Comparison of ENCODE assay signal across 8 cellular contexts in the genomic region with DNA sequence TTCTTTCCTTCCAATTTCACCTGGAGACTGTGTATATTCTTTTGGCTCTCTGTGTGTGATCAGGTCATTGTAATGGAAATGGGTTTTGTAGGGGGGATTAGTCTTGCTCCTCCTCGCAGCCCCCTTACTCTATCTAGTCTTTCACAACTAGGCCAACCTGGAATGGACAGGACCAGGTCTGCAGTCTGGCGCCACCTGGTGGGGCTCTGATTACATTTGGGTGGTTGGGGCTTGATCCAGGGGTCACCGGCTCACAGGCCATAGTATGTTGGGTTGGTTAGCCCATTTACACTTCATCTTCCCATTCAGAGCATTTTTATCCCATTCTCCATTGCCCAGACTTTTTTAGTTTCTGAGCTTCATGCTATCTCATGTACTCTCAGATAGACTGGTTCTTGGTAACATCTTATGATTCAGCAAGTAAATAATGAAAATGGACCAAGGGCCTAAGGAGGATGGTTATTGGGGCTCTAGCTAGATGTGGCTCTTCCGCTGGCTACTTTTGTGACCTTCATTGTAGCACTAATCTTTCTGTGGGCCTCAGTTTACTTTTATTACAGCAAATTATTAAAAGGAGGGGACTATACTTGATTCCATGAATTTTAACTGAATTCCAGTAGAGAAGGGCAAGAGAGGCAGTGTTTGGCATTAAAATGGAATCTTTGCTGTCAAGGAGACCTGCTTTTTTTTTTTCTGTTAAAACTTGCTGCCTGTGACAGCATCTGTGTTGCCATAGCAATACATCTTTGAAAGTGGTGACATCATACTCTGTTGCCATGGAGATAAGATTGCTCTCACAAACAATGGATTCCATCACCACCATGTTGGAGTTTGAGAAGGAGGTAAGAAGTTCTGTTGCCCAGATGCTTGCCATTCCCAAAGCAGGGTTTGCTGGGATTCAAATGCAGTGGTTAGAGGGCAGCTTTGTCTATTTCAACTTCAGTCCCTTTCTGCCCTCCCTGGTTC.
A peak's percentile ranks its signal among the peaks of the same experiment; 100 is the strongest.
DNase-seq lines count a peak whose midpoint lies in the region; ATAC-seq and TF ChIP-seq lines count a peak whose summit lies in the region.

No MANE protein-coding gene starts in this region.

- no peak overlapping the region for H3K27ac ChIP-seq in lower lobe of right lung

- peak; percentile 81 for TF ChIP-seq CTCF in AG10803 (conservative IDR thresholded peaks at IDR 0.05; ENCODE audit: low read length)
- peak; percentile 96 for TF ChIP-seq CTCF in choroid plexus epithelial cell (conservative IDR thresholded peaks at IDR 0.05; ENCODE audit: low read depth, low read length)
- TF ChIP-seq CTCF in lower lobe of right lung (IDR thresholded peaks at IDR 0.05), result peak; percentile 74

- peaks cover 7% of the 10 kb centered on the region for H3K4me1 ChIP-seq in lower lobe of right lung

- intact Hi-C loops in lower lobe of right lung (cut with DNase I), result no loop called here

- ATAC-seq in GM19043 (IDR thresholded peaks at IDR 0.05; ENCODE audit: low read depth, unreplicated experiment) (peak; percentile 66), lower lobe of right lung (peak; percentile 71 to 72)

- H3K4me3 ChIP-seq in AG10803 (ENCODE audit: low read length) (no peak overlapping the region), MG63 (no peak overlapping the region), choroid plexus epithelial cell (ENCODE audit: low read depth, low read length) (no peak overlapping the region), lower lobe of right lung (no peak overlapping the region)

- no peaks in the 10 kb centered on the region for H3K27me3 ChIP-seq in MG63
- H3K27me3 ChIP-seq in lower lobe of right lung (ENCODE audit: low read depth), result no peaks in the 10 kb centered on the region

- H3K36me3 ChIP-seq in MG63 (no peaks in the 10 kb centered on the region), lower lobe of right lung (peaks cover 95% of the 10 kb centered on the region)

- H3K9me3 ChIP-seq in MG63 (no peaks in the 10 kb centered on the region), lower lobe of right lung (no peaks in the 10 kb centered on the region)

- peak; percentile 79 for DNase-seq in AG10803 (ENCODE audit: low read depth)
- peak; percentile 62 for DNase-seq in MG63
- DNase-seq in activated CD4-positive, CD25-positive, alpha-beta regulatory T cell treated with anti-CD3 and anti-CD28 coated beads, Interleukin-2, amount 50 U/mL, for 16 hours (ENCODE audit: low read depth, low spot score), result peak; percentile 18
- peak; percentile 73 for DNase-seq in choroid plexus epithelial cell (ENCODE audit: low read depth)
- DNase-seq in lower lobe of right lung, result peak; percentile 74
- DNase-seq in stimulated activated CD8-positive, alpha-beta memory T cell treated with anti-CD3 and anti-CD28 coated beads, Interleukin-4, amount 100 ng/mL, for 24 hours (ENCODE audit: low read depth), result peak; percentile 33
- DNase-seq in LoVo (ENCODE audit: low spot score), result no peak
